Comparison of ENCODE assay signal across 8 cellular contexts in genomic region chr14:39175445-39176262, GRCh38. TPM values are rescaled to one million over a fixed set of nuclear protein-coding genes. Genes with fewer than 3 reads are reported as not detected.
DNase-seq lines count a peak whose midpoint lies in the region; ATAC-seq and TF ChIP-seq lines count a peak whose summit lies in the region.

No MANE protein-coding gene starts in this region.

- peak overlapping the region; percentile 97 for H3K9ac ChIP-seq in Loucy (ENCODE audit: low read depth, low read length, poor library complexity, severe bottlenecking)
- H3K9ac ChIP-seq in parathyroid adenoma, result peak overlapping the region; percentile 93

- no peaks in the 10 kb centered on the region for H3K9me2 ChIP-seq in Loucy (replicated peaks; ENCODE audit: low read depth, low read length)

- H3K79me2 ChIP-seq in Loucy (ENCODE audit: insufficient read depth, low read length) (peaks cover 63% of the 10 kb centered on the region), parathyroid adenoma (peaks cover 16% of the 10 kb centered on the region)

- H4K20me1 ChIP-seq in Loucy (ENCODE audit: insufficient read depth, low read length, poor library complexity, severe bottlenecking), result peaks cover 54% of the 10 kb centered on the region

- H3K4me1 ChIP-seq in Loucy (ENCODE audit: insufficient read depth, low read length, poor library complexity, severe bottlenecking) (peaks cover 46% of the 10 kb centered on the region), parathyroid adenoma (no peaks in the 10 kb centered on the region)

- ATAC-seq in GM21825 (IDR thresholded peaks at IDR 0.05; ENCODE audit: unreplicated experiment) (peak; percentile 9), GM21786 (IDR thresholded peaks at IDR 0.05; ENCODE audit: unreplicated experiment) (no peak)

- H3K27ac ChIP-seq in parathyroid adenoma, result peak overlapping the region; percentile 93

- peaks cover 2% of the 10 kb centered on the region for H3K27me3 Mint-ChIP-seq in glutamatergic neuron (ENCODE audit: unreplicated experiment)

- peak overlapping the region; percentile 61 for H2AFZ ChIP-seq in Loucy (ENCODE audit: low read length)
- peak overlapping the region; percentile 87 for H2AFZ ChIP-seq in parathyroid adenoma

- H3K4me2 ChIP-seq in Loucy (ENCODE audit: low read depth, low read length, poor library complexity, severe bottlenecking) (peak overlapping the region; percentile 94), parathyroid adenoma (ENCODE audit: low read length) (peak overlapping the region; percentile 80)

- H3K4me3 Mint-ChIP-seq in glutamatergic neuron (ENCODE audit: unreplicated experiment), result peak overlapping the region; percentile 100

- peaks cover 12% of the 10 kb centered on the region for H3K9me3 Mint-ChIP-seq in glutamatergic neuron (ENCODE audit: unreplicated experiment)

- H3K4me3 ChIP-seq in Loucy (ENCODE audit: low read length, poor library complexity, severe bottlenecking), result peak overlapping the region; percentile 96
- H3K4me3 ChIP-seq in parathyroid adenoma (ENCODE audit: low read depth, low read length), result peak overlapping the region; percentile 73

- H3K36me3 ChIP-seq in Loucy (ENCODE audit: insufficient read depth, low read length), result peaks cover 40% of the 10 kb centered on the region
- H3K36me3 ChIP-seq in parathyroid adenoma (ENCODE audit: control insufficient read depth, insufficient read depth, low read length), result no peaks in the 10 kb centered on the region

- H3K27me3 ChIP-seq in Loucy (ENCODE audit: insufficient read depth, low read length, poor library complexity, severe bottlenecking) (no peaks in the 10 kb centered on the region), parathyroid adenoma (ENCODE audit: control insufficient read depth, insufficient read depth, low read length) (no peaks in the 10 kb centered on the region)

- H3K9me3 ChIP-seq in Loucy (ENCODE audit: insufficient read depth, low read depth, low read length) (no peaks in the 10 kb centered on the region), parathyroid adenoma (ENCODE audit: control insufficient read depth, low read length) (no peaks in the 10 kb centered on the region)

- TF ChIP-seq CTCF in Loucy (conservative IDR thresholded peaks at IDR 0.05; ENCODE audit: low read length) (no peak), glutamatergic neuron (IDR thresholded peaks at IDR 0.05; ENCODE audit: partially characterized antibody, unreplicated experiment) (no peak), parathyroid adenoma (IDR thresholded peaks at IDR 0.05) (no peak)

- H3K27ac Mint-ChIP-seq in glutamatergic neuron (ENCODE audit: unreplicated experiment), result peak overlapping the region; percentile 99

- H3F3A ChIP-seq in Loucy (ENCODE audit: low read depth), result no peaks in the 10 kb centered on the region

- H3K4me1 Mint-ChIP-seq in glutamatergic neuron (ENCODE audit: low read depth, unreplicated experiment), result peaks cover 2% of the 10 kb centered on the region

- peak; percentile 66 for DNase-seq in NCI-H146 (lab: John Stamatoyannopoulos, UW)
- no peak for DNase-seq in NCI-H146 treated with DMSO at 0.1 percent for 48 hours (lab: John Stamatoyannopoulos, UW; ENCODE audit: unreplicated experiment)
- peak; percentile 38 for DNase-seq in activated T-cell treated with anti-CD3 and anti-CD28 coated beads for 48 hours (ENCODE audit: low read depth)
- peak; percentile 74 for DNase-seq in glutamatergic neuron

- no peaks in the 10 kb centered on the region for H3K36me3 Mint-ChIP-seq in glutamatergic neuron (ENCODE audit: unreplicated experiment)

RNA-seq across cellular contexts. Expression of gene PNN, which starts 0.6 kb away (rescaled TPM):
- total RNA-seq in glutamatergic neuron (ENCODE audit: unreplicated experiment), result 102 TPM

RNA-seq across cellular contexts. Expression of gene TRAPPC6B, which starts 5.5 kb away (rescaled TPM):
- 47.4 TPM for total RNA-seq in glutamatergic neuron (ENCODE audit: unreplicated experiment)

RNA-seq across cellular contexts. Expression of gene MIA2, which starts 58.1 kb away (rescaled TPM):
- 9.7 TPM for total RNA-seq in glutamatergic neuron (ENCODE audit: unreplicated experiment)
